20 cellular contexts compared by ENCODE assay signal in the genomic region with DNA sequence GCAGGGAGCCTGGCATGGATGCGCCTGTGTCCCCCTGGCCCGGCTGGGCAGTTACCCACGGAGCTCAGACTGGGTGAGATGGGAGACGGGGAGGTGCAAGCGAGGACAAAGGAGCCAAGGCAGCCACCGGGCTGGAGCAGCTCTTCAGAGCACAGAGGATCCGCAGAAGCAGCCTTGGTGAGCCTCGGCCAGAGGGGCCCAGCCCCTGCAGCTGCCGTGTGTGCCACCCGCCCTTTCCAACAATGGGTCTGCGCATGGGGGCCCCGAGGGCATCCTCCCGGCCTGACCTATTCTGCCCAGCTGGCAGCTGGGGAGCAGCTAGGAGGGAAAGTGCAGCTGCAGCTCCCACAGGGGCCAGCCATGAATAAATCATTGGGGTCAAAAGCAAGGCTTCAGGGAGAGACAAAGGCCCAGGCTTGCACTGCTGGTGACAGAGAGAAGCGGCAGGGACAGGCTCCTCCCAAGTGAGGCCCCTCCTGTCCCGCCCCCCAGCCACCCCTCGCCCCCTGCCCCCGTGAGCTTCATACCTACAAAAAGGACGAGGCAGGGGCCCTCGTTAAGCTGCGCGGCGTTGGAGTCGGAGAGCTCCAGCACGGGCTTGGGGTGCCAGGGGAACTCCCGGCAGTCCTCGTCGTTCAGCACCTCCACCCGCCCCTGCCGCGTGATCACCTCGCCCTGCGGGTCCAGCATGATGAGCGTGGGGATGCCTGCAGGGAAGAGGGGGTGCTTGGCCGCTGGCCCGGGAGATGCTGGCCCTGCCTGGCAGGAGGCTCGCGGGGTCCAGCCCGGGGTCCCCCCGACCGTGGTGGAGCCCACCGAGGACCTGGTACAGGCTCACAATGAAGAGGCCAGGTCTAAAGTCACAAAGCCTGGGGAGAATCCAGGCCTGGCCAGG.
"Had no signal": no experiment of that assay in that cellular context is flagged by ENCODE, and none has a peak within 500 bp of the region (broad histone marks: within the 10 kb centered on the region; RNA-seq: fewer than 3 reads in every experiment).

No MANE protein-coding gene starts in this region.

- H3K27ac Mint-ChIP-seq: activated CD8-positive, alpha-beta T cell treated with anti-CD3 and anti-CD28 coated beads, Interleukin-2, amount 10 ng/mL, durations not matched to agents 7 days and 5 days; activated naive CD8-positive, alpha-beta T cell treated with anti-CD3 and anti-CD28 coated beads for 36 hours; activated T-cell treated with anti-CD3 and anti-CD28 coated beads, Interleukin-2, amount 50 U/mL, for 72 hours; natural killer cell; stimulated activated naive CD8-positive, alpha-beta T cell treated with anti-CD3 and anti-CD28 coated beads, Interleukin-15, Interleukin-2, amounts not matched to agents 100 ng/mL and 50 ng/mL, for 24 hours had no signal

- H3K36me3 Mint-ChIP-seq: activated naive CD8-positive, alpha-beta T cell treated with anti-CD3 and anti-CD28 coated beads for 36 hours; natural killer cell had no signal

- H3K4me1 Mint-ChIP-seq: activated naive CD8-positive, alpha-beta T cell treated with anti-CD3 and anti-CD28 coated beads for 36 hours; natural killer cell had no signal

- DNase-seq: activated CD4-positive, alpha-beta T cell treated with anti-CD3 and anti-CD28 coated beads for 48 hours; activated CD8-positive, alpha-beta memory T cell treated with anti-CD3 and anti-CD28 coated beads, Interleukin-2, amount 50 U/mL, for 48 hours; activated CD8-positive, alpha-beta T cell treated with anti-CD3 and anti-CD28 coated beads, Interleukin-2, amount 10 ng/mL, durations not matched to agents 7 days and 5 days; activated gamma-delta T cell; activated naive CD8-positive, alpha-beta T cell treated with anti-CD3 and anti-CD28 coated beads for 36 hours; activated T-cell treated with anti-CD3 and anti-CD28 coated beads, Interleukin-2, amount 50 U/mL, for 72 hours; central memory CD4-positive, alpha-beta T cell; colonic mucosa; effector CD4-positive, alpha-beta T cell; esophagus squamous epithelium; hippocampal formation; kidney; left ventricle myocardium inferior; natural killer cell; right lobe of liver; trophoblast cell had no signal

- H3K4me1 ChIP-seq: colonic mucosa, esophagus squamous epithelium, left ventricle myocardium inferior, prostate gland, suprapubic skin had no signal

- H3K27me3 Mint-ChIP-seq: brain; stimulated activated naive CD8-positive, alpha-beta T cell treated with anti-CD3 and anti-CD28 coated beads, Interleukin-15, Interleukin-2, amounts not matched to agents 100 ng/mL and 50 ng/mL, for 24 hours had no signal

- H3K4me3 Mint-ChIP-seq: activated CD8-positive, alpha-beta T cell treated with anti-CD3 and anti-CD28 coated beads, Interleukin-2, amount 10 ng/mL, durations not matched to agents 7 days and 5 days; activated naive CD8-positive, alpha-beta T cell treated with anti-CD3 and anti-CD28 coated beads for 36 hours; activated T-cell treated with anti-CD3 and anti-CD28 coated beads, Interleukin-2, amount 50 U/mL, for 72 hours; natural killer cell; stimulated activated naive CD8-positive, alpha-beta T cell treated with anti-CD3 and anti-CD28 coated beads, Interleukin-15, Interleukin-2, amounts not matched to agents 100 ng/mL and 50 ng/mL, for 24 hours had no signal

- H3K4me3 ChIP-seq: colonic mucosa, esophagus squamous epithelium, left ventricle myocardium inferior, prostate gland, right lobe of liver, suprapubic skin had no signal

- H3K27ac ChIP-seq: colonic mucosa, esophagus squamous epithelium, left ventricle myocardium inferior, prostate gland, right lobe of liver, suprapubic skin had no signal

- ATAC-seq: activated CD8-positive, alpha-beta T cell treated with anti-CD3 and anti-CD28 coated beads, Interleukin-2, amount 10 ng/mL, durations not matched to agents 7 days and 5 days; activated T-cell treated with anti-CD3 and anti-CD28 coated beads, Interleukin-2, amount 50 U/mL, for 72 hours; natural killer cell; right lobe of liver had no signal

- H3K9me3 ChIP-seq: colonic mucosa, esophagus squamous epithelium, left ventricle myocardium inferior, prostate gland, right lobe of liver, suprapubic skin had no signal

- H3K9me3 Mint-ChIP-seq: activated naive CD8-positive, alpha-beta T cell treated with anti-CD3 and anti-CD28 coated beads for 36 hours; activated T-cell treated with anti-CD3 and anti-CD28 coated beads, Interleukin-2, amount 50 U/mL, for 72 hours; brain; natural killer cell; stimulated activated naive CD8-positive, alpha-beta T cell treated with anti-CD3 and anti-CD28 coated beads, Interleukin-15, Interleukin-2, amounts not matched to agents 100 ng/mL and 50 ng/mL, for 24 hours had no signal

- H3K36me3 ChIP-seq: colonic mucosa, right lobe of liver had no signal

- H3K27me3 ChIP-seq: colonic mucosa, esophagus squamous epithelium, right lobe of liver, suprapubic skin had no signal
